Comparison of ENCODE assay signal across 8 cellular contexts in the genomic region with DNA sequence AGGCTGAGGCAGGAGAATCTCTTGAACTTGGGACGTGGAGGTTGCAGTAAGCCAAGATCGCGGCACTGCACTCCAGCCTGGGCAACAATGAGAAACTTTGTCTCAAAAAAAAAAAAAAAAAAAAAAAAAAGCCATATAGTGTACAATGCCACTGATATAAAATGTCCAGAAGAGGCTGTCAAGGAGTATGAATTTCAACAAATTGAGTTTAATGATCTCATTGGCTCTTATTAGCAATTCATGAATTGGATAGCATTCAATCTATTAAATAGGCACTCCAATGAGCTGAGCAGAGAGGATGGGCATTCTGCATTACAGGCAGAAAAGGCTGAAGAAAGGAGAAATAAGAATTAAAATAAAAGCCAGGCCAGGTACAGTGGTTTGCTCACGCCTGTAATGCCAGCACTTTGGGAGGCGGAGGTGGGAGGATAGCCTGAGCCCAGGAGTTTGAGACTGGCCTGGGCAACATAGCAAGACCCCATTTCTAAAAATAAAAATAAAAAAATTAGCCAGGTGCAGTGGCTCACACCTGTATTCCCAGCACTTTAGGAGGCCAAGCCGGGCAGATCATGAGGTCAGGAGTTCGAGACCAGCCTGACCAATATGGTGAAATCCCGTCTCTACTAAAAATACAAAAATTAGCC. TPM values are rescaled to one million over a fixed set of nuclear protein-coding genes. Genes with fewer than 3 reads are reported as not detected.
DNase-seq lines count a peak whose midpoint lies in the region; ATAC-seq, FAIRE-seq and TF ChIP-seq lines count a peak whose summit lies in the region.

No MANE protein-coding gene starts in this region.

- WGBS in HepG2 (ENCODE audit: low lambda C conversion rate), result 14% methylated on average over 8 of the region's 8 CpGs
- 60 to 65% methylated on average over 8 of the region's 8 CpGs for WGBS in testis, 2 donors

- H2AFZ ChIP-seq in HepG2 (ENCODE audit: low read length), result no peak overlapping the region

- TF ChIP-seq POLR2A in HepG2 (IDR thresholded peaks at IDR 0.05; ENCODE audit: insufficient read depth in 1 of 2, low read depth in 2 of 2, low read length in 2 of 2) (no peak), testis (IDR thresholded peaks at IDR 0.05) (no peak)

- POLR2A ChIA-PET in HepG2 (lab: Yijun Ruan, JAX), result interaction anchor here (0.9 to 3.5 kb wide), 13 partner anchors 19 to 384 kb away, joined by 3 to 49 read pairs (median 4); partner anchors contain the start of genes GADD45B, TIMM13 and ZNF555

- peaks cover 58% of the 10 kb centered on the region for H3K4me1 ChIP-seq in HepG2 (ENCODE audit: insufficient read depth, low read length)
- H3K4me1 ChIP-seq in testis, result peaks cover 17% of the 10 kb centered on the region

- H3K4me2 ChIP-seq in HepG2 (ENCODE audit: low read depth, low read length), result peak overlapping the region; percentile 97

- H3K27me3 ChIP-seq in HepG2 (ENCODE audit: control insufficient read depth in 1 of 2, insufficient read depth in 2 of 2, low read length in 2 of 2), result no peaks in the 10 kb centered on the region
- no peaks in the 10 kb centered on the region for H3K27me3 ChIP-seq in testis

- CTCF ChIA-PET in activated CD8-positive, alpha-beta memory T cell treated with anti-CD3 and anti-CD28 coated beads, Interleukin-2, amount 10 ng/mL, durations not matched to agents 7 days and 5 days (lab: Charles Lee), result interaction anchor here (0.7 to 1.4 kb wide), 8 partner anchors 18 to 706 kb away, joined by 3 to 11 read pairs (median 4); partner anchors contain the start of gene GADD45B
- CTCF ChIA-PET in HepG2 (lab: Yijun Ruan, JAX; ENCODE audit: low intra/inter-chr PET ratio, low total read pairs), result no interaction called here

- in situ Hi-C loops in HepG2 (cut with HindIII; ENCODE audit: extremely low pct_ligation_motif_present, low pct_unique_long_range_greater_than_20kb), result no loop called here

- H3K27ac ChIP-seq in HepG2 (ENCODE audit: extremely low read length, insufficient read depth, low read length) (peak overlapping the region; percentile 86), testis (peak overlapping the region in 1 of 2 donors; percentile 73)

- no peak for TF ChIP-seq EP300 in HepG2 (IDR thresholded peaks at IDR 0.05; ENCODE audit: low read depth in 2 of 2, low read length in 2 of 2)
- no peak for TF ChIP-seq EP300 in HepG2 (CRISPR knock-in tag; IDR thresholded peaks at IDR 0.05; ENCODE audit: borderline replicate concordance)

- H3K27ac Mint-ChIP-seq in activated CD8-positive, alpha-beta memory T cell treated with anti-CD3 and anti-CD28 coated beads, Interleukin-2, amount 10 ng/mL, durations not matched to agents 7 days and 5 days, result peak overlapping the region; percentile 91
- peak overlapping the region; percentile 92 for H3K27ac Mint-ChIP-seq in activated naive CD8-positive, alpha-beta T cell treated with anti-CD3 and anti-CD28 coated beads, Interleukin-2, amount 50 U/mL, for 24 hours

- H4K20me1 ChIP-seq in HepG2 (ENCODE audit: insufficient read depth, low read length), result 0 out of 2 replicates have a peak, but pooled peaks cover 9% of the 10 kb centered on the region

- no peak for FAIRE-seq in HepG2 (lab: Jason Lieb, UNC)

- no TSS peak for BruUV-seq in HepG2 (replicated peaks; lab: Mats Ljungman, UMichigan)

- H3K79me2 ChIP-seq in HepG2 (ENCODE audit: insufficient read depth, low read length), result peaks cover 37% of the 10 kb centered on the region

- DNase-seq in activated CD8-positive, alpha-beta memory T cell treated with anti-CD3 and anti-CD28 coated beads, Interleukin-2, amount 10 ng/mL, durations not matched to agents 7 days and 5 days, result no peak
- no peak for DNase-seq in activated CD8-positive, alpha-beta memory T cell treated with anti-CD3 and anti-CD28 coated beads for 24 hours
- DNase-seq in activated naive CD8-positive, alpha-beta T cell treated with anti-CD3 and anti-CD28 coated beads, Interleukin-2, amount 50 U/mL, for 24 hours, result no peak
- DNase-seq in HepG2 (ENCODE audit: low spot score) (no peak), testis (no peak), left lobe of liver (ENCODE audit: low spot score) (no peak)
- DNase-seq in stimulated activated naive CD4-positive, alpha-beta T cell treated with Interleukin-2 at 50 U/mL for 16 hours (lab: John Stamatoyannopoulos, UW), result no peak

- peak overlapping the region; percentile 73 for H3K9ac ChIP-seq in HepG2 (ENCODE audit: insufficient read depth, low read depth, low read length)

- peak overlapping the region; percentile 80 for H3K4me3 Mint-ChIP-seq in activated CD8-positive, alpha-beta memory T cell treated with anti-CD3 and anti-CD28 coated beads, Interleukin-2, amount 10 ng/mL, durations not matched to agents 7 days and 5 days
- H3K4me3 Mint-ChIP-seq in activated naive CD8-positive, alpha-beta T cell treated with anti-CD3 and anti-CD28 coated beads, Interleukin-2, amount 50 U/mL, for 24 hours, result peak overlapping the region; percentile 85

- intact Hi-C loops in HepG2 (cut with micrococcal nuclease; ENCODE audit: unreplicated experiment), result no loop called here
- intact Hi-C loops in testis (cut with DNase I; ENCODE audit: low total_unique reads), result no loop called here

- TF ChIP-seq RAD21 in HepG2 (CRISPR knock-in tag; IDR thresholded peaks at IDR 0.05), result no peak

- H3K9me3 Mint-ChIP-seq in activated CD8-positive, alpha-beta memory T cell treated with anti-CD3 and anti-CD28 coated beads, Interleukin-2, amount 10 ng/mL, durations not matched to agents 7 days and 5 days (ENCODE audit: low read depth), result no peaks in the 10 kb centered on the region
- H3K9me3 Mint-ChIP-seq in activated naive CD8-positive, alpha-beta T cell treated with anti-CD3 and anti-CD28 coated beads, Interleukin-2, amount 50 U/mL, for 24 hours, result no peaks in the 10 kb centered on the region

- H3K36me3 ChIP-seq in HepG2 (replicated peaks in 1 of 2; ENCODE audit: control insufficient read depth in 1 of 2, insufficient read depth in 2 of 2, low read length in 2 of 2) (0 out of 5 replicates have a peak, but pooled peaks cover 0 to 3% of the 10 kb centered on the region in 2 experiments), testis (ENCODE audit: low read depth, missing control alignments) (no peaks in the 10 kb centered on the region)

- H3K4me1 Mint-ChIP-seq in activated CD8-positive, alpha-beta memory T cell treated with anti-CD3 and anti-CD28 coated beads, Interleukin-2, amount 10 ng/mL, durations not matched to agents 7 days and 5 days, result peaks cover 26% of the 10 kb centered on the region
- peaks cover 24% of the 10 kb centered on the region for H3K4me1 Mint-ChIP-seq in activated naive CD8-positive, alpha-beta T cell treated with anti-CD3 and anti-CD28 coated beads, Interleukin-2, amount 50 U/mL, for 24 hours

- ATAC-seq in activated CD8-positive, alpha-beta memory T cell treated with anti-CD3 and anti-CD28 coated beads, Interleukin-2, amount 10 ng/mL, durations not matched to agents 7 days and 5 days, result no peak
- no peak for ATAC-seq in activated naive CD8-positive, alpha-beta T cell treated with anti-CD3 and anti-CD28 coated beads, Interleukin-2, amount 50 U/mL, for 24 hours
- ATAC-seq in HepG2, result no peak
- ATAC-seq in GM19035 (IDR thresholded peaks at IDR 0.05; ENCODE audit: unreplicated experiment), result no peak
- ATAC-seq in left lobe of liver, result no peak

- H3K4me3 ChIP-seq in HepG2 (replicated peaks in 1 of 3; ENCODE audit: insufficient read depth in 1 of 3, low read depth in 2 of 3, low read length in 3 of 3) (peak overlapping the region; percentile 50 to 95 (median 52); a peak in 5 of 6 replicates), testis (peak overlapping the region; percentile 48 to 84)

- H3K36me3 Mint-ChIP-seq in activated CD8-positive, alpha-beta memory T cell treated with anti-CD3 and anti-CD28 coated beads, Interleukin-2, amount 10 ng/mL, durations not matched to agents 7 days and 5 days, result peaks cover 6% of the 10 kb centered on the region
- H3K36me3 Mint-ChIP-seq in activated naive CD8-positive, alpha-beta T cell treated with anti-CD3 and anti-CD28 coated beads, Interleukin-2, amount 50 U/mL, for 24 hours (ENCODE audit: low read depth), result no peaks in the 10 kb centered on the region

- TF ChIP-seq CTCF in HepG2 (CRISPR knock-in tag; IDR thresholded peaks at IDR 0.05) (no peak), testis (IDR thresholded peaks at IDR 0.05) (peak in 1 of 3 experiments; percentile 4)

- H3K9me3 ChIP-seq in HepG2 (ENCODE audit: low read length) (no peaks in the 10 kb centered on the region), testis (no peaks in the 10 kb centered on the region)

- H3K27me3 Mint-ChIP-seq in activated CD8-positive, alpha-beta memory T cell treated with anti-CD3 and anti-CD28 coated beads, Interleukin-2, amount 10 ng/mL, durations not matched to agents 7 days and 5 days, result no peaks in the 10 kb centered on the region
- peaks cover 4% of the 10 kb centered on the region for H3K27me3 Mint-ChIP-seq in activated naive CD8-positive, alpha-beta T cell treated with anti-CD3 and anti-CD28 coated beads, Interleukin-2, amount 50 U/mL, for 24 hours

RNA-seq across cellular contexts. Expression of gene LMNB2, which starts 0.8 kb away (rescaled TPM):
- 100 to 1,000 TPM; 123 to 128 TPM for total RNA-seq in activated CD8-positive, alpha-beta memory T cell treated with anti-CD3 and anti-CD28 coated beads, Interleukin-2, amount 10 ng/mL, durations not matched to agents 7 days and 5 days
- total RNA-seq in HepG2 (2016; rRNA removed; fragmentation: Illumina TruSeq; extraction: Trizol) (93.6 and 105 TPM in 2 replicates), testis (10 to 100 TPM; 69.4 to 69.7 TPM), left lobe of liver (7.4 TPM)
- 8.6 and 9.2 TPM in 2 replicates for total RNA-seq in HepG2 (2016; cell fraction: cytosol; rRNA removed; fragmentation: Illumina TruSeq; extraction: Trizol; ENCODE audit: low read depth)
- total RNA-seq in HepG2 (2016; cell fraction: insoluble cytoplasmic fraction; rRNA removed; fragmentation: Illumina TruSeq; extraction: Trizol), result 80.4 and 107 TPM in 2 replicates
- total RNA-seq in HepG2 (2016; cell fraction: membrane; rRNA removed; fragmentation: Illumina TruSeq; extraction: Trizol), result 34.1 and 36.1 TPM in 2 replicates
- 44.6 and 52.0 TPM in 2 replicates for total RNA-seq in HepG2 (2016; cell fraction: nucleus; rRNA removed; fragmentation: Illumina TruSeq; extraction: Trizol)
- polyA plus RNA-seq in HepG2 (2011; rRNA removed) (77.2 and 89.7 TPM in 2 replicates), testis (ENCODE audit: insufficient read depth, low read depth, low replicate concordance) (77.4 TPM)
- polyA plus RNA-seq in HepG2 (2011; cell fraction: cytosol; rRNA removed), result 83.5 and 98.7 TPM in 2 replicates
- 75.2 and 87.6 TPM in 2 replicates for polyA plus RNA-seq in HepG2 (2011; cell fraction: nucleus; rRNA removed)
- 40.0 and 41.8 TPM in 2 replicates for polyA plus RNA-seq in HepG2 (2012)
- polyA plus RNA-seq in HepG2 (2016; cell fraction: cytosol; fragmentation: Illumina TruSeq; extraction: Trizol; ENCODE audit: low read depth), result 7.1 and 7.6 TPM in 2 replicates
- polyA plus RNA-seq in HepG2 (2016; cell fraction: insoluble cytoplasmic fraction; fragmentation: Illumina TruSeq; extraction: Trizol; ENCODE audit: low read depth), result 74.9 and 86.7 TPM in 2 replicates
- polyA plus RNA-seq in HepG2 (2016; cell fraction: membrane; fragmentation: Illumina TruSeq; extraction: Trizol; ENCODE audit: low read depth), result 19.0 and 21.3 TPM in 2 replicates
- 75.4 and 76.1 TPM in 2 replicates for polyA plus RNA-seq in HepG2 (2016; cell fraction: nucleus; fragmentation: Illumina TruSeq; extraction: Trizol; ENCODE audit: insufficient read depth, low read depth)
- 106 and 107 TPM in 2 replicates for polyA minus RNA-seq in HepG2 (2011; rRNA and poly(A)+ RNA removed; ENCODE audit: low replicate concordance)
- polyA minus RNA-seq in HepG2 (2011; cell fraction: cytosol; rRNA and poly(A)+ RNA removed), result 35.3 and 37.2 TPM in 2 replicates
- 14.4 and 16.7 TPM in 2 replicates for polyA minus RNA-seq in HepG2 (2011; cell fraction: nucleus; rRNA and poly(A)+ RNA removed)

RNA-seq across cellular contexts. Expression of gene GADD45B, which starts 18.4 kb away (rescaled TPM):
- total RNA-seq in activated CD8-positive, alpha-beta memory T cell treated with anti-CD3 and anti-CD28 coated beads, Interleukin-2, amount 10 ng/mL, durations not matched to agents 7 days and 5 days, result 10 to 100 TPM; 63.4 to 79.4 TPM
- total RNA-seq in HepG2 (2016; rRNA removed; fragmentation: Illumina TruSeq; extraction: Trizol) (3.2 and 4.6 TPM in 2 replicates), testis (10 to 100 TPM; 30.5 to 59.7 TPM), left lobe of liver (52.1 TPM)
- total RNA-seq in HepG2 (2016; cell fraction: cytosol; rRNA removed; fragmentation: Illumina TruSeq; extraction: Trizol; ENCODE audit: low read depth), result 0.71 and 0.91 TPM in 2 replicates
- 3.2 and 6.0 TPM in 2 replicates for total RNA-seq in HepG2 (2016; cell fraction: insoluble cytoplasmic fraction; rRNA removed; fragmentation: Illumina TruSeq; extraction: Trizol)
- 1.8 TPM in 2 replicates for total RNA-seq in HepG2 (2016; cell fraction: membrane; rRNA removed; fragmentation: Illumina TruSeq; extraction: Trizol)
- total RNA-seq in HepG2 (2016; cell fraction: nucleus; rRNA removed; fragmentation: Illumina TruSeq; extraction: Trizol), result 7.3 and 7.6 TPM in 2 replicates
- polyA plus RNA-seq in HepG2 (2011; rRNA removed) (34.1 and 40.4 TPM in 2 replicates), testis (ENCODE audit: insufficient read depth, low read depth, low replicate concordance) (16.9 TPM)
- 40.0 and 43.7 TPM in 2 replicates for polyA plus RNA-seq in HepG2 (2011; cell fraction: cytosol; rRNA removed)
- polyA plus RNA-seq in HepG2 (2011; cell fraction: nucleus; rRNA removed), result 66.8 and 77.1 TPM in 2 replicates
- 11.3 and 22.4 TPM in 2 replicates for polyA plus RNA-seq in HepG2 (2012)
- polyA plus RNA-seq in HepG2 (2016; cell fraction: cytosol; fragmentation: Illumina TruSeq; extraction: Trizol; ENCODE audit: low read depth), result 1.5 and 1.7 TPM in 2 replicates
- polyA plus RNA-seq in HepG2 (2016; cell fraction: insoluble cytoplasmic fraction; fragmentation: Illumina TruSeq; extraction: Trizol; ENCODE audit: low read depth), result 5.5 and 5.8 TPM in 2 replicates
- polyA plus RNA-seq in HepG2 (2016; cell fraction: membrane; fragmentation: Illumina TruSeq; extraction: Trizol; ENCODE audit: low read depth), result 2.3 and 2.5 TPM in 2 replicates
- 16.6 and 21.3 TPM in 2 replicates for polyA plus RNA-seq in HepG2 (2016; cell fraction: nucleus; fragmentation: Illumina TruSeq; extraction: Trizol; ENCODE audit: insufficient read depth, low read depth)
- polyA minus RNA-seq in HepG2 (2011; rRNA and poly(A)+ RNA removed; ENCODE audit: low replicate concordance), result 22.5 and 88.0 TPM in 2 replicates
- 12.3 and 15.6 TPM in 2 replicates for polyA minus RNA-seq in HepG2 (2011; cell fraction: cytosol; rRNA and poly(A)+ RNA removed)
- 35.0 and 45.0 TPM in 2 replicates for polyA minus RNA-seq in HepG2 (2011; cell fraction: nucleus; rRNA and poly(A)+ RNA removed)

RNA-seq across cellular contexts. Expression of gene TIMM13, which starts 30.1 kb away (rescaled TPM):
- total RNA-seq in activated CD8-positive, alpha-beta memory T cell treated with anti-CD3 and anti-CD28 coated beads, Interleukin-2, amount 10 ng/mL, durations not matched to agents 7 days and 5 days, result 10 to 100 TPM; 66.4 to 91.9 TPM
- total RNA-seq in HepG2 (2016; rRNA removed; fragmentation: Illumina TruSeq; extraction: Trizol) (108 and 116 TPM in 2 replicates), testis (10 to 100 TPM; 57.5 to 60.6 TPM), left lobe of liver (63.9 TPM)
- 78.9 and 87.4 TPM in 2 replicates for total RNA-seq in HepG2 (2016; cell fraction: cytosol; rRNA removed; fragmentation: Illumina TruSeq; extraction: Trizol; ENCODE audit: low read depth)
- total RNA-seq in HepG2 (2016; cell fraction: insoluble cytoplasmic fraction; rRNA removed; fragmentation: Illumina TruSeq; extraction: Trizol), result 115 and 120 TPM in 2 replicates
- total RNA-seq in HepG2 (2016; cell fraction: membrane; rRNA removed; fragmentation: Illumina TruSeq; extraction: Trizol), result 123 and 146 TPM in 2 replicates
- 37.3 and 42.3 TPM in 2 replicates for total RNA-seq in HepG2 (2016; cell fraction: nucleus; rRNA removed; fragmentation: Illumina TruSeq; extraction: Trizol)
- polyA plus RNA-seq in HepG2 (2011; rRNA removed) (48.4 and 62.5 TPM in 2 replicates), testis (ENCODE audit: insufficient read depth, low read depth, low replicate concordance) (66.6 TPM)
- 60.7 and 102 TPM in 2 replicates for polyA plus RNA-seq in HepG2 (2011; cell fraction: cytosol; rRNA removed)
- 41.6 and 44.7 TPM in 2 replicates for polyA plus RNA-seq in HepG2 (2011; cell fraction: nucleus; rRNA removed)
- 50.3 and 65.0 TPM in 2 replicates for polyA plus RNA-seq in HepG2 (2012)
- 94.9 and 117 TPM in 2 replicates for polyA plus RNA-seq in HepG2 (2016; cell fraction: cytosol; fragmentation: Illumina TruSeq; extraction: Trizol; ENCODE audit: low read depth)
- polyA plus RNA-seq in HepG2 (2016; cell fraction: insoluble cytoplasmic fraction; fragmentation: Illumina TruSeq; extraction: Trizol; ENCODE audit: low read depth), result 117 and 124 TPM in 2 replicates
- 122 and 128 TPM in 2 replicates for polyA plus RNA-seq in HepG2 (2016; cell fraction: membrane; fragmentation: Illumina TruSeq; extraction: Trizol; ENCODE audit: low read depth)
- 84.2 and 86.9 TPM in 2 replicates for polyA plus RNA-seq in HepG2 (2016; cell fraction: nucleus; fragmentation: Illumina TruSeq; extraction: Trizol; ENCODE audit: insufficient read depth, low read depth)
- polyA minus RNA-seq in HepG2 (2011; rRNA and poly(A)+ RNA removed; ENCODE audit: low replicate concordance), result 23.6 and 42.8 TPM in 2 replicates
- 18.8 and 24.2 TPM in 2 replicates for polyA minus RNA-seq in HepG2 (2011; cell fraction: cytosol; rRNA and poly(A)+ RNA removed)
- polyA minus RNA-seq in HepG2 (2011; cell fraction: nucleus; rRNA and poly(A)+ RNA removed), result 17.2 and 19.7 TPM in 2 replicates
